9 cellular contexts compared by ENCODE assay signal in the genomic region with DNA sequence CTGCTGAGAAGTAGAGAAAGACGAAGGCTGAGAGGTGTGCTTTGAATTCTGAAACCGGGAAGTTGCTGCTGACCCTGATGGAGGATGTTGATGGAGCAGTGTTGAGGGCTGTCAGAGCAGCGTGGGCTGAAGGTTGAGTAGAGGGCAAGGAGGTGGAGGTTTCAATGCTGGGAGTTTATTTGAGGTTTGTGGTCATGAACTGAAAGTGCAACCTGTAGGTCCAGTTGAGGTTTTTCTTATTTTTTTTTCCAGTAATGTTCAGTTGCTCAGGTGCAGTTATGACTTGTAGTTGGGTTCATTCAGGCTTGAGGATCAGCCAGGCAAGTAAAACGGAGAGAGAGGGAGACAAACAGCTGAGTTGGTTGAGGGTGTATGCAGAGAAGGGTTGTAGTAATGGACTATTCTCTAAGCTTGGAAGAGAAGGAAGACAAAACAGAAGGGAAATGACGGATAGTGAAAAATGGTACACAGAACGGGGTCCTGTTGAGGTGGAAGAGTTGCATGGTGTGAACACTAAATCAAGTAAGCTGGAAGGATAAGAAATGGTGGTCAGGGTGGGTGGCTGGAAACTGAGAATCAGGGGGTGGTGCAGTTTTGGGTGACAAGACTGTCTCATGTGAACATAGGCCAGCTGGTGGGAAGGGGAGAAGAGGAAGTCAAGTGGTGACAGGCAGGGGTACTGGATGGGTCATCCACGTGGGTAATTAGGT. TPM values are rescaled to one million over a fixed set of nuclear protein-coding genes. Genes with fewer than 3 reads are reported as not detected.
DNase-seq lines count a peak whose midpoint lies in the region; ATAC-seq, FAIRE-seq and TF ChIP-seq lines count a peak whose summit lies in the region.
"Had no signal": no experiment of that assay in that cellular context is flagged by ENCODE, and none has a peak within 500 bp of the region (broad histone marks: within the 10 kb centered on the region; RNA-seq: fewer than 3 reads in every experiment).

No MANE protein-coding gene starts in this region.

- no peaks in the 10 kb centered on the region for H3K4me1 ChIP-seq in A549

- DNase-seq in A549 (ENCODE audit: low read depth in 1 of 2, low spot score in 1 of 2) (no peak), GF-D8 (lab: John Stamatoyannopoulos, UW) (no peak), NCI-H446 treated with DMSO at 0.1 percent for 48 hours (lab: John Stamatoyannopoulos, UW) (no peak), hepatic stellate cell (ENCODE audit: low spot score) (no peak)
- peak; percentile 73 for DNase-seq in activated naive CD4-positive, alpha-beta T cell treated with anti-CD3 and anti-CD28 coated beads for 36 hours

- no peak for TF ChIP-seq POLR2A in A549 (IDR thresholded peaks at IDR 0.05; ENCODE audit: low read length)

- peak overlapping the region; percentile 14 for H3K4me3 Mint-ChIP-seq in activated naive CD4-positive, alpha-beta T cell treated with anti-CD3 and anti-CD28 coated beads for 36 hours
- peak overlapping the region; percentile 51 for H3K4me3 Mint-ChIP-seq in stimulated activated memory B cell treated with anti-CD40 and anti-IgM and Interleukin-4, amounts not matched to agents 10 μg/mL and 1 μg/mL and 100 μg/mL, for 72 hours
- H3K4me3 Mint-ChIP-seq: nephron had no signal

- intact Hi-C loops in activated naive CD4-positive, alpha-beta T cell treated with anti-CD3 and anti-CD28 coated beads for 36 hours (cut with micrococcal nuclease): loop anchor here (1.0 kb wide), 1 partner anchor 21 kb away; no protein-coding TSS in a partner anchor

- TF ChIP-seq CTCF in A549 (IDR thresholded peaks at IDR 0.05): no peak

- peak; percentile 39 for FAIRE-seq in A549 (lab: Jason Lieb, UNC)

- H3K9me3 Mint-ChIP-seq in activated naive CD4-positive, alpha-beta T cell treated with anti-CD3 and anti-CD28 coated beads for 36 hours: no peaks in the 10 kb centered on the region
- H3K9me3 Mint-ChIP-seq in stimulated activated memory B cell treated with anti-CD40 and anti-IgM and Interleukin-4, amounts not matched to agents 10 μg/mL and 1 μg/mL and 100 μg/mL, for 72 hours: no peaks in the 10 kb centered on the region
- H3K9me3 Mint-ChIP-seq: nephron had no signal

- no peak overlapping the region for H3K4me3 ChIP-seq in A549

- no peaks in the 10 kb centered on the region for H3K9me3 ChIP-seq in A549

- no peak overlapping the region for H3K4me2 ChIP-seq in A549

- no peak overlapping the region for H3K27ac ChIP-seq in A549

- peak overlapping the region; percentile 73 for H3K27ac Mint-ChIP-seq in activated naive CD4-positive, alpha-beta T cell treated with anti-CD3 and anti-CD28 coated beads for 36 hours
- H3K27ac Mint-ChIP-seq in stimulated activated memory B cell treated with anti-CD40 and anti-IgM and Interleukin-4, amounts not matched to agents 10 μg/mL and 1 μg/mL and 100 μg/mL, for 72 hours: peak overlapping the region; percentile 88
- H3K27ac Mint-ChIP-seq: nephron had no signal

- no peaks in the 10 kb centered on the region for H3K27me3 Mint-ChIP-seq in activated naive CD4-positive, alpha-beta T cell treated with anti-CD3 and anti-CD28 coated beads for 36 hours (ENCODE audit: low read depth)
- H3K27me3 Mint-ChIP-seq in stimulated activated memory B cell treated with anti-CD40 and anti-IgM and Interleukin-4, amounts not matched to agents 10 μg/mL and 1 μg/mL and 100 μg/mL, for 72 hours: no peaks in the 10 kb centered on the region

- ATAC-seq in A549: no peak; a peak in 3 of 6 replicates
- ATAC-seq in GM19397 (IDR thresholded peaks at IDR 0.05; ENCODE audit: unreplicated experiment): peak; percentile 74
- ATAC-seq in HG03439 (IDR thresholded peaks at IDR 0.05; ENCODE audit: unreplicated experiment): peak; percentile 72
- peak; percentile 95 for ATAC-seq in stimulated activated memory B cell treated with anti-CD40 and anti-IgM and Interleukin-4, amounts not matched to agents 10 μg/mL and 1 μg/mL and 100 μg/mL, for 72 hours

- no peaks in the 10 kb centered on the region for H3K36me3 Mint-ChIP-seq in activated naive CD4-positive, alpha-beta T cell treated with anti-CD3 and anti-CD28 coated beads for 36 hours (ENCODE audit: low read depth)
- H3K36me3 Mint-ChIP-seq in stimulated activated memory B cell treated with anti-CD40 and anti-IgM and Interleukin-4, amounts not matched to agents 10 μg/mL and 1 μg/mL and 100 μg/mL, for 72 hours: no peaks in the 10 kb centered on the region

- CTCF ChIA-PET in A549 (lab: Yijun Ruan, JAX): interaction anchor here (1.6 kb wide), 1 partner anchor 159 kb away, joined by 5 read pairs; no protein-coding TSS in a partner anchor
- CTCF ChIA-PET in activated naive CD4-positive, alpha-beta T cell treated with anti-CD3 and anti-CD28 coated beads for 36 hours (lab: Charles Lee): interaction anchor here (0.6 to 0.9 kb wide), 2 partner anchors 68 to 213 kb away, joined by 4 read pairs; no protein-coding TSS in a partner anchor

- no peak for TF ChIP-seq RAD21 in A549 (conservative IDR thresholded peaks at IDR 0.05 in 1 of 2, IDR thresholded peaks at IDR 0.05 in 1 of 2)

- H3K4me1 Mint-ChIP-seq in activated naive CD4-positive, alpha-beta T cell treated with anti-CD3 and anti-CD28 coated beads for 36 hours (ENCODE audit: low read depth): peaks cover 10% of the 10 kb centered on the region
- H3K4me1 Mint-ChIP-seq in stimulated activated memory B cell treated with anti-CD40 and anti-IgM and Interleukin-4, amounts not matched to agents 10 μg/mL and 1 μg/mL and 100 μg/mL, for 72 hours: peaks cover 41% of the 10 kb centered on the region
- H3K4me1 Mint-ChIP-seq: nephron had no signal

- POLR2A ChIA-PET in A549 (lab: Yijun Ruan, JAX): no interaction called here

- no peak for TF ChIP-seq EP300 in A549 (IDR thresholded peaks at IDR 0.05)

- 64% methylated on average over 7 of the region's 7 CpGs for WGBS in A549 (ENCODE audit: missing lambda C conversion rate)

TF ChIP-seq in A549, 52 proteins besides CTCF, POLR2A, EP300 and RAD21 (continues in another document):
- no peak for TF ChIP-seq RCOR1 (IDR thresholded peaks at IDR 0.05; ENCODE audit: low read depth, low read length)
- no peak for TF ChIP-seq PBX3 (IDR thresholded peaks at IDR 0.05)
- no peak for TF ChIP-seq MAZ (IDR thresholded peaks at IDR 0.05; ENCODE audit: borderline replicate concordance, low read depth, low read length)
- TF ChIP-seq CBX2 (IDR thresholded peaks at IDR 0.05; ENCODE audit: borderline replicate concordance, low read depth): no peak
- TF ChIP-seq KDM1A (IDR thresholded peaks at IDR 0.05; ENCODE audit: low read depth): no peak
- TF ChIP-seq ELK1 (IDR thresholded peaks at IDR 0.05; ENCODE audit: low read depth, low read length): no peak
- no peak for TF ChIP-seq HEYL (CRISPR knock-in tag; IDR thresholded peaks at IDR 0.05)
- no peak for TF ChIP-seq HOXB13 (CRISPR knock-in tag; IDR thresholded peaks at IDR 0.05; ENCODE audit: low read depth)
- TF ChIP-seq HMGXB4 (CRISPR knock-in tag; IDR thresholded peaks at IDR 0.05; ENCODE audit: borderline replicate concordance): no peak
- no peak for TF ChIP-seq PHF8 (IDR thresholded peaks at IDR 0.05; ENCODE audit: borderline replicate concordance, low read depth)
- TF ChIP-seq EHMT2 (IDR thresholded peaks at IDR 0.05; ENCODE audit: low read depth): no peak

RNA-seq across cellular contexts. Expression of gene UBE2G1, which starts 8.7 kb away (rescaled TPM):
- polyA plus RNA-seq in A549 (2011; rRNA removed) (100 and 117 TPM in 2 replicates), A549 (2017; fragmentation: RNase III; extraction: RNeasy Plus Mini Kit Qiagen cat#74134 plus additional on column Dnase treatment) (76.3 to 86.2 TPM (median 78.5 TPM) in 3 replicates)
- polyA plus RNA-seq in A549 (2012; cell fraction: cytosol; rRNA removed): 38.3 and 54.8 TPM in 2 replicates
- polyA plus RNA-seq in A549 (2012; cell fraction: nucleus; rRNA removed): 25.3 and 26.8 TPM in 2 replicates
- polyA minus RNA-seq in A549 (2011; rRNA and poly(A)+ RNA removed): 47.7 and 50.8 TPM in 2 replicates
- total RNA-seq in activated naive CD4-positive, alpha-beta T cell treated with anti-CD3 and anti-CD28 coated beads for 36 hours: 10 to 100 TPM; 33.3 to 36.1 TPM

RNA-seq across cellular contexts. Expression of gene SPNS3, which starts 58.5 kb away (rescaled TPM):
- polyA plus RNA-seq in A549 (2011; rRNA removed) (not detected in 2 replicates), A549 (2017; fragmentation: RNase III; extraction: RNeasy Plus Mini Kit Qiagen cat#74134 plus additional on column Dnase treatment) (not detected in 3 replicates)
- polyA plus RNA-seq in A549 (2012; cell fraction: cytosol; rRNA removed): 0.03 TPM in 1 of 2 replicates, not detected in the other
- 0.02 TPM in 1 of 2 replicates, not detected in the other for polyA plus RNA-seq in A549 (2012; cell fraction: nucleus; rRNA removed)
- not detected in 2 replicates for polyA minus RNA-seq in A549 (2011; rRNA and poly(A)+ RNA removed)
- total RNA-seq in activated naive CD4-positive, alpha-beta T cell treated with anti-CD3 and anti-CD28 coated beads for 36 hours: 10 to 100 TPM; 17.7 to 20.4 TPM

Comparison
In these comparisons a context has a peak if more than half of its experiments do, and no peak if none do; other contexts are left out.
1. ATAC-seq: peak in GM19397 (single experiment), HG03439 (single experiment) and stimulated activated memory B cell treated with anti-CD40 and anti-IgM and Interleukin-4, amounts not matched to agents 10 μg/mL and 1 μg/mL and 100 μg/mL, for 72 hours (single experiment); none in A549 (0 of 2).